8 cellular contexts compared by ENCODE assay signal in the genomic region with DNA sequence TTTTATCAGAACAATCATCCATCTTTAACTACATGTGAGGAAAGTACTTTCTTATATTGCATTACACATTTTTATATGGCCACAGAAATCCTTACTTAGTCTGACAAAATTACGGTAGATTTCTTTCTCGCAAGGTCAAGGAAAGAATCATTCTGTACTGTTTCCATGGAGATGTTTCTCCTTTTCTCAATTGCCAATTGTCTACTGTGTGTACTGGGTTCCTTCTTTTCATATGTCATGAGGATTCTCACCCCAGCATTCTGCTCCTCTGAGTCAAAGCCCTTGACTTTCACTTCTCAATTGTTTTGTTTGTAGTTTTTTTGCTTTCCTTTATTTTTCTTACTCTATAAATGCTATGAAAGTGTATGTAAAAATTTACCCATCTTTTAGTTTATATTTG.
DNase-seq lines count a peak whose midpoint lies in the region; ATAC-seq and TF ChIP-seq lines count a peak whose summit lies in the region.
"Not testable (repeated sequence)": the region's sequence is repeated elsewhere in the genome, so short reads cannot be mapped to it uniquely, and the experiment has no call there.

No MANE protein-coding gene starts in this region.

- not testable (repeated sequence) for H3K27ac ChIP-seq in brain microvascular endothelial cell, upper lobe of right lung

- TF ChIP-seq CTCF in brain microvascular endothelial cell (IDR thresholded peaks at IDR 0.05; ENCODE audit: low read depth, low read length, missing control alignments); epithelial cell of proximal tubule (conservative IDR thresholded peaks at IDR 0.05; ENCODE audit: low read depth, low read length); upper lobe of right lung (IDR thresholded peaks at IDR 0.05): not testable (repeated sequence)

- H3K36me3 ChIP-seq in brain microvascular endothelial cell (replicated peaks); upper lobe of right lung: not testable (repeated sequence)

- ATAC-seq in upper lobe of right lung, result peak; percentile 78

- not testable (repeated sequence) for H3K9me3 ChIP-seq in upper lobe of right lung

- in situ Hi-C loops in SK-MEL-5 (cut with HindIII; ENCODE audit: low pct_unique_long_range_greater_than_20kb, low sequenced_read_pairs); brain microvascular endothelial cell (cut with HindIII; ENCODE audit: low pct_ligation_motif_present, low sequenced_read_pairs): not testable (repeated sequence)

- not testable (repeated sequence) for H3K4me3 ChIP-seq in brain microvascular endothelial cell (ENCODE audit: low read depth, low read length); epithelial cell of proximal tubule (ENCODE audit: low read depth, low read length); upper lobe of right lung

- DNase-seq in Ammon's horn (ENCODE audit: low spot score) (peak; percentile 2), MV-4-11 (lab: John Stamatoyannopoulos, UW) (peak; percentile 74), SK-MEL-5 (ENCODE audit: low read depth, low spot score) (peak; percentile 0), brain microvascular endothelial cell (peak; percentile 61), epithelial cell of proximal tubule (ENCODE audit: low read depth) (peak; percentile 23), iris pigment epithelial cell (ENCODE audit: low read depth) (peak; percentile 15), medulla oblongata (ENCODE audit: extremely low spot score) (peak; percentile 41)
- not testable (repeated sequence) for DNase-seq in upper lobe of right lung

- not testable (repeated sequence) for H3K4me1 ChIP-seq in upper lobe of right lung

- not testable (repeated sequence) for H3K27me3 ChIP-seq in brain microvascular endothelial cell (replicated peaks); upper lobe of right lung

- intact Hi-C loops in upper lobe of right lung (cut with DNase I), result not testable (repeated sequence)
